ENCODE assay signal across 25 cellular contexts in genomic region chr5:169831331-169831730, GRCh38.
DNase-seq lines count a peak whose midpoint lies in the region; ATAC-seq, FAIRE-seq and TF ChIP-seq lines count a peak whose summit lies in the region.
"Had no signal": no experiment of that assay in that cellular context is flagged by ENCODE, and none has a peak within 500 bp of the region (broad histone marks: within the 10 kb centered on the region; RNA-seq: fewer than 3 reads in every experiment).

No MANE protein-coding gene starts in this region.

- in situ Hi-C loops in gastrocnemius medialis (cut with MboI; ENCODE audit: low sequenced_read_pairs in 4 of 4): no loop called here

- H3K9me3 Mint-ChIP-seq in natural killer cell treated with Interleukin-12 subunit alpha and Interleukin-12 subunit beta and Interleukin-15 and Interleukin-18, amount 100 ng/mL, for 72 hours: no peaks in the 10 kb centered on the region
- H3K9me3 Mint-ChIP-seq in natural killer cell (no peaks in the 10 kb centered on the region), endodermal cell (peaks cover under 1% of the 10 kb centered on the region)
- H3K9me3 Mint-ChIP-seq: activated CD4-positive, alpha-beta T cell treated with anti-CD3 and anti-CD28 coated beads, Interleukin-2, amount 10 ng/mL, durations not matched to agents 24 days and 14 days; CD4-positive, alpha-beta T cell; T-cell had no signal

- peaks cover 7% of the 10 kb centered on the region for H3K36me3 Mint-ChIP-seq in natural killer cell treated with Interleukin-12 subunit alpha and Interleukin-12 subunit beta and Interleukin-15 and Interleukin-18, amount 100 ng/mL, for 72 hours
- H3K36me3 Mint-ChIP-seq in natural killer cell: no peaks in the 10 kb centered on the region
- no peaks in the 10 kb centered on the region for H3K36me3 Mint-ChIP-seq in endodermal cell (ENCODE audit: low read depth)

- H3K27ac ChIP-seq in endodermal cell (ENCODE audit: low read depth, low read length): no peak overlapping the region
- no peak overlapping the region for H3K27ac ChIP-seq in gastrocnemius medialis
- H3K27ac ChIP-seq: dorsolateral prefrontal cortex, testis had no signal

- no peak for ATAC-seq in natural killer cell treated with Interleukin-12 subunit alpha and Interleukin-12 subunit beta and Interleukin-15 and Interleukin-18, amount 100 ng/mL, for 72 hours
- ATAC-seq in natural killer cell (no peak), HG03280 (IDR thresholded peaks at IDR 0.05; ENCODE audit: unreplicated experiment) (no peak), gastrocnemius medialis (no peak)
- ATAC-seq: esophagus mucosa, K562, mucosa of descending colon, Right ventricle myocardium inferior, T-cell had no signal

- intact Hi-C loops in natural killer cell (cut with micrococcal nuclease): no loop called here
- intact Hi-C loops in gastrocnemius medialis (cut with DNase I; ENCODE audit: low total_unique reads): no loop called here

- H3K4me1 ChIP-seq in endodermal cell (ENCODE audit: control insufficient read depth, insufficient read depth, low read length) (no peaks in the 10 kb centered on the region), gastrocnemius medialis (no peaks in the 10 kb centered on the region)
- H3K4me1 ChIP-seq: testis had no signal

- peak overlapping the region; percentile 11 to 35 for H3K27ac Mint-ChIP-seq in natural killer cell treated with Interleukin-12 subunit alpha and Interleukin-12 subunit beta and Interleukin-15 and Interleukin-18, amount 100 ng/mL, for 72 hours
- H3K27ac Mint-ChIP-seq in natural killer cell (peak overlapping the region in 1 of 2 donors; percentile 72), endodermal cell (no peak overlapping the region)
- H3K27ac Mint-ChIP-seq: activated CD4-positive, alpha-beta T cell treated with anti-CD3 and anti-CD28 coated beads, Interleukin-2, amount 10 ng/mL, durations not matched to agents 24 days and 14 days; CD4-positive, alpha-beta T cell had no signal

- H3K9me3 ChIP-seq in endodermal cell (ENCODE audit: control insufficient read depth, low read length) (no peaks in the 10 kb centered on the region), gastrocnemius medialis (no peaks in the 10 kb centered on the region)
- H3K9me3 ChIP-seq: mucosa of descending colon, testis had no signal

- H3K27me3 ChIP-seq in endodermal cell (ENCODE audit: control insufficient read depth, insufficient read depth, low read length, poor library complexity, severe bottlenecking) (no peaks in the 10 kb centered on the region), gastrocnemius medialis (no peaks in the 10 kb centered on the region)
- H3K27me3 ChIP-seq: dorsolateral prefrontal cortex, testis had no signal

- WGBS in endodermal cell (ENCODE audit: insufficient coverage in 1 of 2, insufficient read length in 1 of 2), 2 experiments: 86 to 100% methylated on average over 1 of the region's 1 CpG

- peaks cover 44 to 56% of the 10 kb centered on the region in 2 donors for H3K4me1 Mint-ChIP-seq in natural killer cell treated with Interleukin-12 subunit alpha and Interleukin-12 subunit beta and Interleukin-15 and Interleukin-18, amount 100 ng/mL, for 72 hours (ENCODE audit: low read depth in 2 of 2)
- peaks cover 46 to 52% of the 10 kb centered on the region in 2 donors for H3K4me1 Mint-ChIP-seq in natural killer cell
- peaks cover 4% of the 10 kb centered on the region for H3K4me1 Mint-ChIP-seq in endodermal cell

- DNase-seq in natural killer cell treated with Interleukin-12 subunit alpha and Interleukin-12 subunit beta and Interleukin-15 and Interleukin-18, amount 100 ng/mL, for 72 hours (ENCODE audit: low spot score): no peak
- DNase-seq in natural killer cell (no peak), NCI-H345 treated with DMSO at 0.1 percent for 48 hours (lab: John Stamatoyannopoulos, UW; ENCODE audit: unreplicated experiment) (peak; percentile 25), endodermal cell (peak; percentile 8), urothelium cell line (ENCODE audit: low spot score) (no peak), LoVo (ENCODE audit: low spot score) (no peak), gastrocnemius medialis (no peak)
- DNase-seq: activated CD4-positive, alpha-beta T cell treated with anti-CD3 and anti-CD28 coated beads, Interleukin-2, amount 10 ng/mL, durations not matched to agents 24 days and 14 days; activated gamma-delta T cell; amniotic stem cell; caudate nucleus; CD4-positive, alpha-beta T cell; DND-41; dorsolateral prefrontal cortex; glutamatergic neuron; mucosa of descending colon; retina; stimulated activated CD4-positive, alpha-beta T cell treated with anti-CD3 and anti-CD28 coated beads, Interleukin-12 subunit alpha, Interleukin-12 subunit beta, amount 100 ng/mL, for 4 hours; stimulated activated CD8-positive, alpha-beta memory T cell treated with anti-CD3 and anti-CD28 coated beads, Interleukin-4, amount 100 ng/mL, for 48 hours; T-cell; testis had no signal

- H3K9ac ChIP-seq in endodermal cell (ENCODE audit: extremely low read depth, low read length, poor library complexity, severe bottlenecking): no peak overlapping the region

- no peak for TF ChIP-seq CTCF in natural killer cell (IDR thresholded peaks at IDR 0.05)
- no peak for TF ChIP-seq CTCF in endodermal cell (conservative IDR thresholded peaks at IDR 0.05)
- TF ChIP-seq CTCF in gastrocnemius medialis (IDR thresholded peaks at IDR 0.05 in 4 of 5, conservative IDR thresholded peaks at IDR 0.05 in 1 of 5): no peak

- TF ChIP-seq POLR2A in gastrocnemius medialis (IDR thresholded peaks at IDR 0.05): no peak

- H3K36me3 ChIP-seq in endodermal cell (ENCODE audit: control insufficient read depth, insufficient read depth, low read length): no peaks in the 10 kb centered on the region
- H3K36me3 ChIP-seq in gastrocnemius medialis: no peaks in the 10 kb centered on the region

- H3K4me3 Mint-ChIP-seq in natural killer cell treated with Interleukin-12 subunit alpha and Interleukin-12 subunit beta and Interleukin-15 and Interleukin-18, amount 100 ng/mL, for 72 hours: no peak overlapping the region
- H3K4me3 Mint-ChIP-seq in natural killer cell (no peak overlapping the region), endodermal cell (no peak overlapping the region)
- H3K4me3 Mint-ChIP-seq: activated CD4-positive, alpha-beta T cell treated with anti-CD3 and anti-CD28 coated beads, Interleukin-2, amount 10 ng/mL, durations not matched to agents 24 days and 14 days; CD4-positive, alpha-beta T cell; T-cell had no signal

- H3K4me3 ChIP-seq in endodermal cell (ENCODE audit: low read length): no peak overlapping the region
- no peak overlapping the region for H3K4me3 ChIP-seq in gastrocnemius medialis
- H3K4me3 ChIP-seq: dorsolateral prefrontal cortex, K562, mucosa of descending colon, testis had no signal

- H3K27me3 Mint-ChIP-seq in natural killer cell treated with Interleukin-12 subunit alpha and Interleukin-12 subunit beta and Interleukin-15 and Interleukin-18, amount 100 ng/mL, for 72 hours: no peaks in the 10 kb centered on the region
- no peaks in the 10 kb centered on the region for H3K27me3 Mint-ChIP-seq in natural killer cell (ENCODE audit: low read depth in 2 of 2)
- no peaks in the 10 kb centered on the region for H3K27me3 Mint-ChIP-seq in endodermal cell (ENCODE audit: insufficient read depth)
- H3K27me3 Mint-ChIP-seq: activated CD4-positive, alpha-beta T cell treated with anti-CD3 and anti-CD28 coated beads, Interleukin-2, amount 10 ng/mL, durations not matched to agents 24 days and 14 days; CD4-positive, alpha-beta T cell; T-cell had no signal

- FAIRE-seq in urothelium cell line (lab: Jason Lieb, UNC): no peak
- FAIRE-seq: K562 had no signal

Comparison
In these comparisons a context has a peak if more than half of its experiments do, and no peak if none do; other contexts are left out.
1. DNase-seq: peak in NCI-H345 treated with DMSO at 0.1 percent for 48 hours (single experiment) and endodermal cell (single experiment); none in natural killer cell treated with Interleukin-12 subunit alpha and Interleukin-12 subunit beta and Interleukin-15 and Interleukin-18, amount 100 ng/mL, for 72 hours (single experiment), natural killer cell (single experiment), urothelium cell line (single experiment), LoVo (single experiment) and gastrocnemius medialis (0 of 2).